In the genomic region with DNA sequence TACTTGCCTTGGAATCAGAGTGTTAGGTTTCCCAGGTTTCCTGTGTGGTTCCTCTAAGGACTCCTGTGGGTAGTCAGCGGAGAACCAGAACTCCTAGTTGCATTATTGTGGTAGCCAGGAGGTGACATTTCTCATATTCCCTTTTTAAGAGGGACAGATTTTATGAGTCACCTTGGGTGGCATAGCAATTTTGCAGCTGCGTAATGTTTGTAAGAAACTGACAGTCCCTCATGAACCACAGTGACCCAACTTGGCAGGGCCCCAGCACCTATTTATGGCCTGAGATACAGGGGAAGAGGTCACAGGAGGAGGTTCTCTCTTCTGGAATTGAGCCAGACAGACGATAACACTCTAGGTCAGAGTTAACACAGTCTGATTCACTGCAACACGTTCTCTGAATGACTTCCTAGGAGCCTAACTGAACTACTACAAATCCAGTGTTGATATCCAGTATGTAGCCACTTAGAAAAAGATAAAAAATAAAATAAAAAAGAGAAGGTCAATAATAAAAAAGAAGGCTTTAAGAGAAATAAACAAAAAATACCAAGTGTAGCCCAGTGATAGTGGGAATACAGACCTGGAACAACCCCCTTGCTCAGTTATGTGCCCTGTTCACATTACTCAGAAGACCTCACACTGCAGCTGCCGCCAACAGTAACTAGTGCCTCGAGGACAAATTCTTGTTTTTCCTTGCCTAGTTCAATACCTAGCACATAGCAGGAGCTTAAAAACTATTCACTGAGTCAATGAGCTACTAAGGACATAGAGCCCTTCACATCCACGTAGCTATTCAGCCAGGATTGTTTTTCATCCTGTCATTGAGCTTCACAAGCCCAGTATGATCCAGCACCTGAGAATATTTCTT, we compare ENCODE assay signal across 1 cellular context.
A peak's percentile ranks its signal among the peaks of the same experiment; 100 is the strongest.
TF ChIP-seq lines count a peak whose summit lies in the region.

No MANE protein-coding gene starts in this region.

TF ChIP-seq in K562, 482 proteins besides CTCF, POLR2A, EP300 and RAD21 (continued from another document):
- TF ChIP-seq, protein P1, sequence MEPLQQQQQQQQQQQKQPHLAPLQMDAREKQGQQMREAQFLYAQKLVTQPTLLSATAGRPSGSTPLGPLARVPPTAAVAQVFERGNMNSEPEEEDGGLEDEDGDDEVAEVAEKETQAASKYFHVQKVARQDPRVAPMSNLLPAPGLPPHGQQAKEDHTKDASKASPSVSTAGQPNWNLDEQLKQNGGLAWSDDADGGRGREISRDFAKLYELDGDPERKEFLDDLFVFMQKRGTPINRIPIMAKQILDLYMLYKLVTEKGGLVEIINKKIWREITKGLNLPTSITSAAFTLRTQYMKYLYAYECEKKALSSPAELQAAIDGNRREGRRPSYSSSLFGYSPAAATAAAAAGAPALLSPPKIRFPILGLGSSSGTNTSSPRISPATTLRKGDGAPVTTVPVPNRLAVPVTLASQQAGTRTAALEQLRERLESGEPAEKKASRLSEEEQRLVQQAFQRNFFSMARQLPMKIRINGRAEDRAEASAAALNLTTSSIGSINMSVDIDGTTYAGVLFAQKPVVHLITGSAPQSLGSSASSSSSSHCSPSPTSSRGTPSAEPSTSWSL (CRISPR knock-in tag; IDR thresholded peaks at IDR 0.05; ENCODE audit: borderline replicate concordance): no peak
- TF ChIP-seq ZNF589 (CRISPR knock-in tag; IDR thresholded peaks at IDR 0.05; ENCODE audit: low read depth) (no peak), ETV6 (IDR thresholded peaks at IDR 0.05; ENCODE audit: borderline replicate concordance in 1 of 2, low read depth in 2 of 2, low read length in 1 of 2) (no peak), ETV6 (CRISPR knock-in tag; IDR thresholded peaks at IDR 0.05; ENCODE audit: borderline replicate concordance) (no peak), ZC3H11A (IDR thresholded peaks at IDR 0.05; ENCODE audit: low read depth, low read length) (no peak), POLR2G (IDR thresholded peaks at IDR 0.05; ENCODE audit: low read depth, low read length) (no peak), NFE2 (IDR thresholded peaks at IDR 0.05; ENCODE audit: low read depth) (no peak), NR2C2 (CRISPR knock-in tag; IDR thresholded peaks at IDR 0.05) (no peak), NR2C2 (tag; IDR thresholded peaks at IDR 0.05) (peak; percentile 85), BHLHE40 (IDR thresholded peaks at IDR 0.05; ENCODE audit: low read length) (0 out of 2 replicates have a peak, but pooled peaks have one; percentile 16), RHOXF2B (CRISPR knock-in tag; conservative IDR thresholded peaks at IDR 0.05) (no peak), ZNF766 (CRISPR knock-in tag; conservative IDR thresholded peaks at IDR 0.05) (0 out of 2 replicates have a peak, but pooled peaks have one; percentile 22), NCOA2 (IDR thresholded peaks at IDR 0.05; ENCODE audit: partially characterized antibody in 2 of 2) (no peak), ZBTB34 (CRISPR knock-in tag; IDR thresholded peaks at IDR 0.05) (no peak), MEF2D (tag; conservative IDR thresholded peaks at IDR 0.05; ENCODE audit: low read depth) (peak; percentile 88), MXI1 (IDR thresholded peaks at IDR 0.05; ENCODE audit: low read depth, low read length) (no peak), NFIC (IDR thresholded peaks at IDR 0.05) (peak; percentile 89), SRF (CRISPR knock-in tag; IDR thresholded peaks at IDR 0.05) (0 out of 4 replicates have a peak, but pooled peaks of 1 of the 2 experiments have one; percentile 26), MEIS2 (IDR thresholded peaks at IDR 0.05; ENCODE audit: partially characterized antibody) (peak; percentile 31), NCOR1 (IDR thresholded peaks at IDR 0.05) (0 out of 2 replicates have a peak, but pooled peaks have one; percentile 11), FOSL1 (tag; conservative IDR thresholded peaks at IDR 0.05) (peak; percentile 45)
